Comparison of ENCODE assay signal across 1 cellular context in the genomic region with DNA sequence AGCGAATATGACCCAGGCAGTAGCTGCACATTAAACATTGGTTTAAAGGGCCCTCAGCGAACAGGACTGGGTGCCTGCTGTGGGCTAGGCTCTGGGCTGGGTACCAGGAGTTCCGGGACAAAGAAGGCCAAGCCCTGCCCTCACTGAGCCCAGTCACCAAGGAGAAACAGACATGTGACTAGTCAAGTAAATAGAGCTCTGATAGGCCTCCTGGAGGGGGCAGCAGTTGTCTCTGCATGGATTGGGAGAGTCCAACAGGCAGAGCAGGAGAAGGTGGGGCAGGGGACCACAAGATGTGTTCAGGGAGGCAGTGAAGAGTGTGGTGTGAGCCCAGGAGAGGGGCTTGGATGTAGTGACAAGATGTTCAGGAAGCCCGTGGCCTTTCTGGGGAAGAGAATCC.
A peak's percentile ranks its signal among the peaks of the same experiment; 100 is the strongest.
TF ChIP-seq lines count a peak whose summit lies in the region.

No MANE protein-coding gene starts in this region.

TF ChIP-seq in HEK293, 187 proteins besides CTCF, POLR2A, EP300 and RAD21 (continued from another document):
- TF ChIP-seq, protein P1, sequence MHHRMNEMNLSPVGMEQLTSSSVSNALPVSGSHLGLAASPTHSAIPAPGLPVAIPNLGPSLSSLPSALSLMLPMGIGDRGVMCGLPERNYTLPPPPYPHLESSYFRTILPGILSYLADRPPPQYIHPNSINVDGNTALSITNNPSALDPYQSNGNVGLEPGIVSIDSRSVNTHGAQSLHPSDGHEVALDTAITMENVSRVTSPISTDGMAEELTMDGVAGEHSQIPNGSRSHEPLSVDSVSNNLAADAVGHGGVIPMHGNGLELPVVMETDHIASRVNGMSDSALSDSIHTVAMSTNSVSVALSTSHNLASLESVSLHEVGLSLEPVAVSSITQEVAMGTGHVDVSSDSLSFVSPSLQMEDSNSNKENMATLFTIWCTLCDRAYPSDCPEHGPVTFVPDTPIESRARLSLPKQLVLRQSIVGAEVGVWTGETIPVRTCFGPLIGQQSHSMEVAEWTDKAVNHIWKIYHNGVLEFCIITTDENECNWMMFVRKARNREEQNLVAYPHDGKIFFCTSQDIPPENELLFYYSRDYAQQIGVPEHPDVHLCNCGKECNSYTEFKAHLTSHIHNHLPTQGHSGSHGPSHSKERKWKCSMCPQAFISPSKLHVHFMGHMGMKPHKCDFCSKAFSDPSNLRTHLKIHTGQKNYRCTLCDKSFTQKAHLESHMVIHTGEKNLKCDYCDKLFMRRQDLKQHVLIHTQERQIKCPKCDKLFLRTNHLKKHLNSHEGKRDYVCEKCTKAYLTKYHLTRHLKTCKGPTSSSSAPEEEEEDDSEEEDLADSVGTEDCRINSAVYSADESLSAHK (tag by site-specific recombination; IDR thresholded peaks at IDR 0.05): 0 out of 2 replicates have a peak, but pooled peaks have one; percentile 40
- TF ChIP-seq, protein P2, sequence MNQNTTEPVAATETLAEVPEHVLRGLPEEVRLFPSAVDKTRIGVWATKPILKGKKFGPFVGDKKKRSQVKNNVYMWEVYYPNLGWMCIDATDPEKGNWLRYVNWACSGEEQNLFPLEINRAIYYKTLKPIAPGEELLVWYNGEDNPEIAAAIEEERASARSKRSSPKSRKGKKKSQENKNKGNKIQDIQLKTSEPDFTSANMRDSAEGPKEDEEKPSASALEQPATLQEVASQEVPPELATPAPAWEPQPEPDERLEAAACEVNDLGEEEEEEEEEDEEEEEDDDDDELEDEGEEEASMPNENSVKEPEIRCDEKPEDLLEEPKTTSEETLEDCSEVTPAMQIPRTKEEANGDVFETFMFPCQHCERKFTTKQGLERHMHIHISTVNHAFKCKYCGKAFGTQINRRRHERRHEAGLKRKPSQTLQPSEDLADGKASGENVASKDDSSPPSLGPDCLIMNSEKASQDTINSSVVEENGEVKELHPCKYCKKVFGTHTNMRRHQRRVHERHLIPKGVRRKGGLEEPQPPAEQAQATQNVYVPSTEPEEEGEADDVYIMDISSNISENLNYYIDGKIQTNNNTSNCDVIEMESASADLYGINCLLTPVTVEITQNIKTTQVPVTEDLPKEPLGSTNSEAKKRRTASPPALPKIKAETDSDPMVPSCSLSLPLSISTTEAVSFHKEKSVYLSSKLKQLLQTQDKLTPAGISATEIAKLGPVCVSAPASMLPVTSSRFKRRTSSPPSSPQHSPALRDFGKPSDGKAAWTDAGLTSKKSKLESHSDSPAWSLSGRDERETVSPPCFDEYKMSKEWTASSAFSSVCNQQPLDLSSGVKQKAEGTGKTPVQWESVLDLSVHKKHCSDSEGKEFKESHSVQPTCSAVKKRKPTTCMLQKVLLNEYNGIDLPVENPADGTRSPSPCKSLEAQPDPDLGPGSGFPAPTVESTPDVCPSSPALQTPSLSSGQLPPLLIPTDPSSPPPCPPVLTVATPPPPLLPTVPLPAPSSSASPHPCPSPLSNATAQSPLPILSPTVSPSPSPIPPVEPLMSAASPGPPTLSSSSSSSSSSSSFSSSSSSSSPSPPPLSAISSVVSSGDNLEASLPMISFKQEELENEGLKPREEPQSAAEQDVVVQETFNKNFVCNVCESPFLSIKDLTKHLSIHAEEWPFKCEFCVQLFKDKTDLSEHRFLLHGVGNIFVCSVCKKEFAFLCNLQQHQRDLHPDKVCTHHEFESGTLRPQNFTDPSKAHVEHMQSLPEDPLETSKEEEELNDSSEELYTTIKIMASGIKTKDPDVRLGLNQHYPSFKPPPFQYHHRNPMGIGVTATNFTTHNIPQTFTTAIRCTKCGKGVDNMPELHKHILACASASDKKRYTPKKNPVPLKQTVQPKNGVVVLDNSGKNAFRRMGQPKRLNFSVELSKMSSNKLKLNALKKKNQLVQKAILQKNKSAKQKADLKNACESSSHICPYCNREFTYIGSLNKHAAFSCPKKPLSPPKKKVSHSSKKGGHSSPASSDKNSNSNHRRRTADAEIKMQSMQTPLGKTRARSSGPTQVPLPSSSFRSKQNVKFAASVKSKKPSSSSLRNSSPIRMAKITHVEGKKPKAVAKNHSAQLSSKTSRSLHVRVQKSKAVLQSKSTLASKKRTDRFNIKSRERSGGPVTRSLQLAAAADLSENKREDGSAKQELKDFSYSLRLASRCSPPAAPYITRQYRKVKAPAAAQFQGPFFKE (tag by site-specific recombination; IDR thresholded peaks at IDR 0.05; ENCODE audit: borderline replicate concordance): no peak
- TF ChIP-seq ZNF473 (tag by site-specific recombination; IDR thresholded peaks at IDR 0.05) (no peak), ZNF654 (tag by site-specific recombination; IDR thresholded peaks at IDR 0.05; ENCODE audit: low read depth) (peak; percentile 24), MZF1 (tag by site-specific recombination; IDR thresholded peaks at IDR 0.05; ENCODE audit: borderline replicate concordance) (no peak), SCRT2 (tag by site-specific recombination; IDR thresholded peaks at IDR 0.05) (peak; percentile 86), SCRT1 (tag by site-specific recombination; IDR thresholded peaks at IDR 0.05; ENCODE audit: borderline replicate concordance) (peak; percentile 71; the same call in 1 of the 2 replicates), ZBTB8A (tag by site-specific recombination; IDR thresholded peaks at IDR 0.05) (0 out of 2 replicates have a peak, but pooled peaks have one; percentile 48), ZNF529 (tag by site-specific recombination; IDR thresholded peaks at IDR 0.05; ENCODE audit: insufficient replicate concordance) (no peak), SP2 (tag by site-specific recombination; IDR thresholded peaks at IDR 0.05) (peak; percentile 49), HOXA7 (CRISPR knock-in tag; IDR thresholded peaks at IDR 0.05; ENCODE audit: borderline replicate concordance) (no peak), ZBTB7A (tag by site-specific recombination; IDR thresholded peaks at IDR 0.05; ENCODE audit: low read depth) (no peak)
- TF ChIP-seq, protein P3, sequence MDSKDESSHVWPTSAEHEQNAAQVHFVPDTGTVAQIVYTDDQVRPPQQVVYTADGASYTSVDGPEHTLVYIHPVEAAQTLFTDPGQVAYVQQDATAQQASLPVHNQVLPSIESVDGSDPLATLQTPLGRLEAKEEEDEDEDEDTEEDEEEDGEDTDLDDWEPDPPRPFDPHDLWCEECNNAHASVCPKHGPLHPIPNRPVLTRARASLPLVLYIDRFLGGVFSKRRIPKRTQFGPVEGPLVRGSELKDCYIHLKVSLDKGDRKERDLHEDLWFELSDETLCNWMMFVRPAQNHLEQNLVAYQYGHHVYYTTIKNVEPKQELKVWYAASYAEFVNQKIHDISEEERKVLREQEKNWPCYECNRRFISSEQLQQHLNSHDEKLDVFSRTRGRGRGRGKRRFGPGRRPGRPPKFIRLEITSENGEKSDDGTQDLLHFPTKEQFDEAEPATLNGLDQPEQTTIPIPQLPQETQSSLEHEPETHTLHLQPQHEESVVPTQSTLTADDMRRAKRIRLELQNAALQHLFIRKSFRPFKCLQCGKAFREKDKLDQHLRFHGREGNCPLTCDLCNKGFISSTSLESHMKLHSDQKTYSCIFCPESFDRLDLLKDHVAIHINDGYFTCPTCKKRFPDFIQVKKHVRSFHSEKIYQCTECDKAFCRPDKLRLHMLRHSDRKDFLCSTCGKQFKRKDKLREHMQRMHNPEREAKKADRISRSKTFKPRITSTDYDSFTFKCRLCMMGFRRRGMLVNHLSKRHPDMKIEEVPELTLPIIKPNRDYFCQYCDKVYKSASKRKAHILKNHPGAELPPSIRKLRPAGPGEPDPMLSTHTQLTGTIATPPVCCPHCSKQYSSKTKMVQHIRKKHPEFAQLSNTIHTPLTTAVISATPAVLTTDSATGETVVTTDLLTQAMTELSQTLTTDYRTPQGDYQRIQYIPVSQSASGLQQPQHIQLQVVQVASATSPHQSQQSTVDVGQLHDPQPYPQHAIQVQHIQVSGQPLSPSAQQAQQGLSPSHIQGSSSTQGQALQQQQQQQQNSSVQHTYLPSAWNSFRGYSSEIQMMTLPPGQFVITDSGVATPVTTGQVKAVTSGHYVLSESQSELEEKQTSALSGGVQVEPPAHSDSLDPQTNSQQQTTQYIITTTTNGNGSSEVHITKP (tag by site-specific recombination; IDR thresholded peaks at IDR 0.05): peak; percentile 97
- TF ChIP-seq, protein P4, sequence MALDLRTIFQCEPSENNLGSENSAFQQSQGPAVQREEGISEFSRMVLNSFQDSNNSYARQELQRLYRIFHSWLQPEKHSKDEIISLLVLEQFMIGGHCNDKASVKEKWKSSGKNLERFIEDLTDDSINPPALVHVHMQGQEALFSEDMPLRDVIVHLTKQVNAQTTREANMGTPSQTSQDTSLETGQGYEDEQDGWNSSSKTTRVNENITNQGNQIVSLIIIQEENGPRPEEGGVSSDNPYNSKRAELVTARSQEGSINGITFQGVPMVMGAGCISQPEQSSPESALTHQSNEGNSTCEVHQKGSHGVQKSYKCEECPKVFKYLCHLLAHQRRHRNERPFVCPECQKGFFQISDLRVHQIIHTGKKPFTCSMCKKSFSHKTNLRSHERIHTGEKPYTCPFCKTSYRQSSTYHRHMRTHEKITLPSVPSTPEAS (tag by site-specific recombination; IDR thresholded peaks at IDR 0.05): no peak
- TF ChIP-seq, protein P5, sequence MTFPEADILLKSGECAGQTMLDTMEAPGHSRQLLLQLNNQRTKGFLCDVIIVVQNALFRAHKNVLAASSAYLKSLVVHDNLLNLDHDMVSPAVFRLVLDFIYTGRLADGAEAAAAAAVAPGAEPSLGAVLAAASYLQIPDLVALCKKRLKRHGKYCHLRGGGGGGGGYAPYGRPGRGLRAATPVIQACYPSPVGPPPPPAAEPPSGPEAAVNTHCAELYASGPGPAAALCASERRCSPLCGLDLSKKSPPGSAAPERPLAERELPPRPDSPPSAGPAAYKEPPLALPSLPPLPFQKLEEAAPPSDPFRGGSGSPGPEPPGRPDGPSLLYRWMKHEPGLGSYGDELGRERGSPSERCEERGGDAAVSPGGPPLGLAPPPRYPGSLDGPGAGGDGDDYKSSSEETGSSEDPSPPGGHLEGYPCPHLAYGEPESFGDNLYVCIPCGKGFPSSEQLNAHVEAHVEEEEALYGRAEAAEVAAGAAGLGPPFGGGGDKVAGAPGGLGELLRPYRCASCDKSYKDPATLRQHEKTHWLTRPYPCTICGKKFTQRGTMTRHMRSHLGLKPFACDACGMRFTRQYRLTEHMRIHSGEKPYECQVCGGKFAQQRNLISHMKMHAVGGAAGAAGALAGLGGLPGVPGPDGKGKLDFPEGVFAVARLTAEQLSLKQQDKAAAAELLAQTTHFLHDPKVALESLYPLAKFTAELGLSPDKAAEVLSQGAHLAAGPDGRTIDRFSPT (tag by site-specific recombination; IDR thresholded peaks at IDR 0.05): no peak
